ENCODE assay signal across 13 cellular contexts in genomic region chr11:9005087-9005486, GRCh38. TPM values are rescaled to one million over a fixed set of nuclear protein-coding genes. Genes with fewer than 3 reads are reported as not detected.
DNase-seq lines count a peak whose midpoint lies in the region; ATAC-seq, FAIRE-seq and TF ChIP-seq lines count a peak whose summit lies in the region.
"Had no signal": no experiment of that assay in that cellular context is flagged by ENCODE, and none has a peak within 500 bp of the region (broad histone marks: within the 10 kb centered on the region; RNA-seq: fewer than 3 reads in every experiment).

No MANE protein-coding gene starts in this region.

- CTCF ChIA-PET in HepG2 (lab: Yijun Ruan, JAX; ENCODE audit: low intra/inter-chr PET ratio, low total read pairs) = no interaction called here
- CTCF ChIA-PET in activated CD4-positive, alpha-beta memory T cell treated with anti-CD3 and anti-CD28 coated beads for 36 hours (lab: Charles Lee) = interaction anchor here (2.2 kb wide), 1 partner anchor 11 kb away, joined by 11 read pairs; no protein-coding TSS in a partner anchor

- H3K9me3 Mint-ChIP-seq in activated CD4-positive, alpha-beta memory T cell treated with anti-CD3 and anti-CD28 coated beads for 36 hours = peaks cover 3% of the 10 kb centered on the region
- H3K9me3 Mint-ChIP-seq in immature natural killer cell = peaks cover 0 to 4% (median 0%) of the 10 kb centered on the region in 6 donors

- no peak overlapping the region for H3K27ac Mint-ChIP-seq in activated CD4-positive, alpha-beta memory T cell treated with anti-CD3 and anti-CD28 coated beads for 36 hours
- H3K27ac Mint-ChIP-seq in immature natural killer cell = peak overlapping the region in 3 of 6 donors; percentile 0 to 38 (median 4)

- no peak for TF ChIP-seq RAD21 in HepG2 (CRISPR knock-in tag; IDR thresholded peaks at IDR 0.05)

- DNase-seq in HepG2 (ENCODE audit: low spot score) (no peak), right lobe of liver (no peak), immature natural killer cell (no peak), NCI-H446 (lab: John Stamatoyannopoulos, UW) (no peak), glomerular visceral epithelial cell (ENCODE audit: extremely low spot score) (no peak), GF-D8 (lab: John Stamatoyannopoulos, UW) (no peak)
- no peak for DNase-seq in activated CD4-positive, alpha-beta memory T cell treated with anti-CD3 and anti-CD28 coated beads for 36 hours
- DNase-seq: NCI-H187 had no signal

- no peak overlapping the region for H3K27ac ChIP-seq in HepG2 (ENCODE audit: extremely low read length, insufficient read depth, low read length)
- H3K27ac ChIP-seq in right lobe of liver = no peak overlapping the region
- H3K27ac ChIP-seq: epithelial cell of prostate, pancreas, RWPE1 had no signal

- no peaks in the 10 kb centered on the region for H3K79me2 ChIP-seq in HepG2 (ENCODE audit: insufficient read depth, low read length)

- ATAC-seq in HepG2 (peak; percentile 13; the same call in 1 of the 3 replicates), right lobe of liver (no peak)
- ATAC-seq: GM12878 had no signal

- no peak overlapping the region for H3K9ac ChIP-seq in HepG2 (ENCODE audit: insufficient read depth, low read depth, low read length)

- BruUV-seq in HepG2 (replicated peaks; lab: Mats Ljungman, UMichigan) = no TSS peak

- H3K9me3 ChIP-seq in HepG2 (ENCODE audit: low read length) (no peaks in the 10 kb centered on the region), right lobe of liver (no peaks in the 10 kb centered on the region)
- H3K9me3 ChIP-seq: pancreas had no signal

- H4K20me1 ChIP-seq in HepG2 (ENCODE audit: insufficient read depth, low read length) = no peaks in the 10 kb centered on the region

- H3K27me3 Mint-ChIP-seq in activated CD4-positive, alpha-beta memory T cell treated with anti-CD3 and anti-CD28 coated beads for 36 hours = peaks cover 28% of the 10 kb centered on the region
- H3K27me3 Mint-ChIP-seq in immature natural killer cell (ENCODE audit: low read depth in 3 of 3) = peaks cover 7 to 28% (median 23%) of the 10 kb centered on the region in 3 donors

- H3K4me3 Mint-ChIP-seq in activated CD4-positive, alpha-beta memory T cell treated with anti-CD3 and anti-CD28 coated beads for 36 hours = peak overlapping the region; percentile 30
- H3K4me3 Mint-ChIP-seq in immature natural killer cell = peak overlapping the region; percentile 65 to 82 (median 68)

- H2AFZ ChIP-seq in HepG2 (ENCODE audit: low read length) = no peak overlapping the region

- no peak for TF ChIP-seq CTCF in HepG2 (CRISPR knock-in tag; IDR thresholded peaks at IDR 0.05)
- TF ChIP-seq CTCF in right lobe of liver (IDR thresholded peaks at IDR 0.05) = no peak

- H3K27me3 ChIP-seq in HepG2 (ENCODE audit: control insufficient read depth in 1 of 2, insufficient read depth in 2 of 2, low read length in 2 of 2) (peaks cover 1 to 50% of the 10 kb centered on the region in 2 experiments), right lobe of liver (peaks cover 0 to 28% of the 10 kb centered on the region in 2 donors)

- H3K36me3 Mint-ChIP-seq in activated CD4-positive, alpha-beta memory T cell treated with anti-CD3 and anti-CD28 coated beads for 36 hours = no peaks in the 10 kb centered on the region
- H3K36me3 Mint-ChIP-seq in immature natural killer cell = no peaks in the 10 kb centered on the region

- 50% methylated on average over 4 of the region's 4 CpGs for WGBS in HepG2 (ENCODE audit: low lambda C conversion rate)
- 77% methylated on average over 4 of the region's 4 CpGs for WGBS in right lobe of liver (ENCODE audit: insufficient coverage, low coverage, low lambda C conversion rate, missing lambda C conversion rate)

- H3K36me3 ChIP-seq in HepG2 (replicated peaks in 1 of 2; ENCODE audit: control insufficient read depth in 1 of 2, insufficient read depth in 2 of 2, low read length in 2 of 2) (no peaks in the 10 kb centered on the region), right lobe of liver (no peaks in the 10 kb centered on the region)
- H3K36me3 ChIP-seq: pancreas had no signal

- peak overlapping the region; percentile 79; the same call in 1 of the 2 replicates for H3K4me2 ChIP-seq in HepG2 (ENCODE audit: low read depth, low read length)

- POLR2A ChIA-PET in HepG2 (lab: Yijun Ruan, JAX) = no interaction called here
- POLR2A ChIA-PET in activated CD4-positive, alpha-beta memory T cell treated with anti-CD3 and anti-CD28 coated beads for 36 hours (lab: Charles Lee) = no interaction called here

- peaks cover 27% of the 10 kb centered on the region for H3K4me1 Mint-ChIP-seq in activated CD4-positive, alpha-beta memory T cell treated with anti-CD3 and anti-CD28 coated beads for 36 hours (ENCODE audit: low read depth)
- peaks cover 14 to 27% of the 10 kb centered on the region in 2 donors for H3K4me1 Mint-ChIP-seq in immature natural killer cell

- intact Hi-C loops in HepG2 (cut with micrococcal nuclease; ENCODE audit: unreplicated experiment) = no loop called here
- intact Hi-C loops in right lobe of liver (cut with DNase I) = no loop called here
- intact Hi-C loops in activated CD4-positive, alpha-beta memory T cell treated with anti-CD3 and anti-CD28 coated beads for 36 hours (cut with micrococcal nuclease) = no loop called here

- FAIRE-seq in HepG2 (lab: Jason Lieb, UNC) = no peak
- FAIRE-seq: GM12878, islet of Langerhans, pancreas had no signal

- no peak for TF ChIP-seq POLR2A in HepG2 (IDR thresholded peaks at IDR 0.05; ENCODE audit: insufficient read depth in 1 of 2, low read depth in 2 of 2, low read length in 2 of 2)
- no peak for TF ChIP-seq POLR2A in right lobe of liver (IDR thresholded peaks at IDR 0.05)

- in situ Hi-C loops in HepG2 (cut with HindIII; ENCODE audit: extremely low pct_ligation_motif_present, low pct_unique_long_range_greater_than_20kb) = no loop called here

- H3K4me1 ChIP-seq in HepG2 (ENCODE audit: insufficient read depth, low read length) (peaks cover 11% of the 10 kb centered on the region), right lobe of liver (peaks cover 0 to 14% (median 6%) of the 10 kb centered on the region in 4 donors)

- TF ChIP-seq EP300 in HepG2 (IDR thresholded peaks at IDR 0.05; ENCODE audit: low read depth in 2 of 2, low read length in 2 of 2) (no peak), HepG2 (CRISPR knock-in tag; IDR thresholded peaks at IDR 0.05; ENCODE audit: borderline replicate concordance) (no peak)

- H3K4me3 ChIP-seq in HepG2 (replicated peaks in 1 of 3; ENCODE audit: insufficient read depth in 1 of 3, low read depth in 2 of 3, low read length in 3 of 3) (no peak overlapping the region), right lobe of liver (no peak overlapping the region)
- H3K4me3 ChIP-seq: GM12878 had no signal

RNA-seq across cellular contexts. Expression of gene NRIP3, which starts 1.3 kb away (rescaled TPM):
- 0.07 and 0.24 TPM in 2 replicates for total RNA-seq in HepG2 (2016; rRNA removed; fragmentation: Illumina TruSeq; extraction: Trizol)
- total RNA-seq in HepG2 (2016; cell fraction: cytosol; rRNA removed; fragmentation: Illumina TruSeq; extraction: Trizol; ENCODE audit: low read depth) = not detected in 2 replicates
- total RNA-seq in HepG2 (2016; cell fraction: insoluble cytoplasmic fraction; rRNA removed; fragmentation: Illumina TruSeq; extraction: Trizol) = 0.04 and 0.06 TPM in 2 replicates
- total RNA-seq in HepG2 (2016; cell fraction: membrane; rRNA removed; fragmentation: Illumina TruSeq; extraction: Trizol) = 0.07 and 0.12 TPM in 2 replicates
- not detected in 2 replicates for total RNA-seq in HepG2 (2016; cell fraction: nucleus; rRNA removed; fragmentation: Illumina TruSeq; extraction: Trizol)
- polyA plus RNA-seq in HepG2 (2011; rRNA removed) = 0.03 and 0.04 TPM in 2 replicates
- polyA plus RNA-seq in HepG2 (2011; cell fraction: cytosol; rRNA removed) = 0.04 and 0.06 TPM in 2 replicates
- 0.05 and 0.19 TPM in 2 replicates for polyA plus RNA-seq in HepG2 (2011; cell fraction: nucleus; rRNA removed)
- 0.07 and 0.12 TPM in 2 replicates for polyA plus RNA-seq in HepG2 (2012)
- not detected in 2 replicates for polyA plus RNA-seq in HepG2 (2016; cell fraction: cytosol; fragmentation: Illumina TruSeq; extraction: Trizol; ENCODE audit: low read depth)
- polyA plus RNA-seq in HepG2 (2016; cell fraction: insoluble cytoplasmic fraction; fragmentation: Illumina TruSeq; extraction: Trizol; ENCODE audit: low read depth) = not detected in 2 replicates
- polyA plus RNA-seq in HepG2 (2016; cell fraction: membrane; fragmentation: Illumina TruSeq; extraction: Trizol; ENCODE audit: low read depth) = not detected in 2 replicates
- polyA plus RNA-seq in HepG2 (2016; cell fraction: nucleus; fragmentation: Illumina TruSeq; extraction: Trizol; ENCODE audit: insufficient read depth, low read depth) = not detected in 2 replicates
- 0.06 TPM in 1 of 2 replicates, not detected in the other for polyA minus RNA-seq in HepG2 (2011; rRNA and poly(A)+ RNA removed; ENCODE audit: low replicate concordance)
- not detected in 2 replicates for polyA minus RNA-seq in HepG2 (2011; cell fraction: cytosol; rRNA and poly(A)+ RNA removed)
- not detected in 2 replicates for polyA minus RNA-seq in HepG2 (2011; cell fraction: nucleus; rRNA and poly(A)+ RNA removed)
- total RNA-seq in right lobe of liver = under 1 TPM in 4 of 6 experiments, not detected in 2; 0.31 to 0.84 (median 0.37) TPM
- 1 to 10 TPM; 2.7 to 2.9 TPM for total RNA-seq in activated CD4-positive, alpha-beta memory T cell treated with anti-CD3 and anti-CD28 coated beads for 36 hours
- 1 to 10 TPM in 1 of 3 donors, under 1 TPM in 1, not detected in 1; 0.19 to 1.1 TPM for polyA plus RNA-seq in immature natural killer cell

RNA-seq across cellular contexts. Expression of gene TMEM9B, which starts 40.8 kb away (rescaled TPM):
- 17.4 and 20.8 TPM in 2 replicates for total RNA-seq in HepG2 (2016; rRNA removed; fragmentation: Illumina TruSeq; extraction: Trizol)
- 12.2 and 14.3 TPM in 2 replicates for total RNA-seq in HepG2 (2016; cell fraction: cytosol; rRNA removed; fragmentation: Illumina TruSeq; extraction: Trizol; ENCODE audit: low read depth)
- 17.2 and 21.3 TPM in 2 replicates for total RNA-seq in HepG2 (2016; cell fraction: insoluble cytoplasmic fraction; rRNA removed; fragmentation: Illumina TruSeq; extraction: Trizol)
- total RNA-seq in HepG2 (2016; cell fraction: membrane; rRNA removed; fragmentation: Illumina TruSeq; extraction: Trizol) = 25.3 and 25.6 TPM in 2 replicates
- total RNA-seq in HepG2 (2016; cell fraction: nucleus; rRNA removed; fragmentation: Illumina TruSeq; extraction: Trizol) = 13.8 and 15.3 TPM in 2 replicates
- 12.3 and 12.4 TPM in 2 replicates for polyA plus RNA-seq in HepG2 (2011; rRNA removed)
- polyA plus RNA-seq in HepG2 (2011; cell fraction: cytosol; rRNA removed) = 6.4 and 13.3 TPM in 2 replicates
- 2.8 and 4.6 TPM in 2 replicates for polyA plus RNA-seq in HepG2 (2011; cell fraction: nucleus; rRNA removed)
- 13.0 and 19.3 TPM in 2 replicates for polyA plus RNA-seq in HepG2 (2012)
- 14.7 and 19.1 TPM in 2 replicates for polyA plus RNA-seq in HepG2 (2016; cell fraction: cytosol; fragmentation: Illumina TruSeq; extraction: Trizol; ENCODE audit: low read depth)
- 21.0 and 21.7 TPM in 2 replicates for polyA plus RNA-seq in HepG2 (2016; cell fraction: insoluble cytoplasmic fraction; fragmentation: Illumina TruSeq; extraction: Trizol; ENCODE audit: low read depth)
- 23.1 and 24.9 TPM in 2 replicates for polyA plus RNA-seq in HepG2 (2016; cell fraction: membrane; fragmentation: Illumina TruSeq; extraction: Trizol; ENCODE audit: low read depth)
- polyA plus RNA-seq in HepG2 (2016; cell fraction: nucleus; fragmentation: Illumina TruSeq; extraction: Trizol; ENCODE audit: insufficient read depth, low read depth) = 24.7 and 25.5 TPM in 2 replicates
- 5.0 and 18.1 TPM in 2 replicates for polyA minus RNA-seq in HepG2 (2011; rRNA and poly(A)+ RNA removed; ENCODE audit: low replicate concordance)
- 3.5 and 4.5 TPM in 2 replicates for polyA minus RNA-seq in HepG2 (2011; cell fraction: cytosol; rRNA and poly(A)+ RNA removed)
- 5.5 and 6.5 TPM in 2 replicates for polyA minus RNA-seq in HepG2 (2011; cell fraction: nucleus; rRNA and poly(A)+ RNA removed)
- 10 to 100 TPM; 15.5 to 33.6 (median 19.8) TPM for total RNA-seq in right lobe of liver
- total RNA-seq in activated CD4-positive, alpha-beta memory T cell treated with anti-CD3 and anti-CD28 coated beads for 36 hours = 10 to 100 TPM; 17.5 to 19.1 TPM
- polyA plus RNA-seq in immature natural killer cell = 100 to 1,000 TPM; 132 to 186 (median 141) TPM
